1 cellular context compared by ENCODE assay signal in the genomic region with DNA sequence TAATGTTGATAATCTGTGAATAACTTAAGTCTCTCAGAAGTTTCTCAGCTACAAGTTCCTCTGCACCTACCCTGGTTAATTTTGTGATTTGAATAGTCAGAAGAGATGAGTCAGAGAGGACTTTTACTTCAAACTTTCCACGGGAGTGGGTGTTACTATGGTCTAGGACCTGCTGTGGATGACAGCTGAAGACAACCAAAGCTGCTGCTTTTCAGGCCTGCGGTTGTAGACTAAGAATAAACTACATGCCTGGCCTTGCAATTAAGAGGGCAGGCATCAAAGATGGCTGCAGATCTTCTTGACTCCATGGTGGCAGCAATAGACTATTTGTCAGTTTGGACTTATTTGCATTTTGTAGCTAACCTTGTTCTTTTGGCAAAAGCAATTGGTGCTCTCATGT.
TF ChIP-seq lines count a peak whose summit lies in the region.

No MANE protein-coding gene starts in this region.

TF ChIP-seq in GM12878, 131 proteins besides CTCF, POLR2A, EP300 and RAD21 (continued from another document):
- TF ChIP-seq, protein P1, sequence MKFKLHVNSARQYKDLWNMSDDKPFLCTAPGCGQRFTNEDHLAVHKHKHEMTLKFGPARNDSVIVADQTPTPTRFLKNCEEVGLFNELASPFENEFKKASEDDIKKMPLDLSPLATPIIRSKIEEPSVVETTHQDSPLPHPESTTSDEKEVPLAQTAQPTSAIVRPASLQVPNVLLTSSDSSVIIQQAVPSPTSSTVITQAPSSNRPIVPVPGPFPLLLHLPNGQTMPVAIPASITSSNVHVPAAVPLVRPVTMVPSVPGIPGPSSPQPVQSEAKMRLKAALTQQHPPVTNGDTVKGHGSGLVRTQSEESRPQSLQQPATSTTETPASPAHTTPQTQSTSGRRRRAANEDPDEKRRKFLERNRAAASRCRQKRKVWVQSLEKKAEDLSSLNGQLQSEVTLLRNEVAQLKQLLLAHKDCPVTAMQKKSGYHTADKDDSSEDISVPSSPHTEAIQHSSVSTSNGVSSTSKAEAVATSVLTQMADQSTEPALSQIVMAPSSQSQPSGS (IDR thresholded peaks at IDR 0.05; ENCODE audit: low read length): peak; percentile 59; the same call in 1 of the 2 replicates
- TF ChIP-seq WRNIP1 (IDR thresholded peaks at IDR 0.05; ENCODE audit: borderline replicate concordance, low read depth, low read length) (no peak), LARP7 (IDR thresholded peaks at IDR 0.05) (no peak), FOS (IDR thresholded peaks at IDR 0.05; ENCODE audit: borderline replicate concordance, extremely low read depth, insufficient read length) (no peak), YBX1 (IDR thresholded peaks at IDR 0.05) (no peak), ZBED1 (IDR thresholded peaks at IDR 0.05; ENCODE audit: borderline replicate concordance) (0 out of 2 replicates have a peak, but pooled peaks have one; percentile 34), ZNF622 (IDR thresholded peaks at IDR 0.05) (no peak), JUNB (IDR thresholded peaks at IDR 0.05) (peak; percentile 63), TCF7 (IDR thresholded peaks at IDR 0.05; ENCODE audit: borderline replicate concordance) (no peak), RB1 (IDR thresholded peaks at IDR 0.05; ENCODE audit: borderline replicate concordance) (no peak), SMAD5 (IDR thresholded peaks at IDR 0.05; ENCODE audit: low read depth) (no peak), SMARCA5 (IDR thresholded peaks at IDR 0.05) (no peak)
- TF ChIP-seq, protein P2, sequence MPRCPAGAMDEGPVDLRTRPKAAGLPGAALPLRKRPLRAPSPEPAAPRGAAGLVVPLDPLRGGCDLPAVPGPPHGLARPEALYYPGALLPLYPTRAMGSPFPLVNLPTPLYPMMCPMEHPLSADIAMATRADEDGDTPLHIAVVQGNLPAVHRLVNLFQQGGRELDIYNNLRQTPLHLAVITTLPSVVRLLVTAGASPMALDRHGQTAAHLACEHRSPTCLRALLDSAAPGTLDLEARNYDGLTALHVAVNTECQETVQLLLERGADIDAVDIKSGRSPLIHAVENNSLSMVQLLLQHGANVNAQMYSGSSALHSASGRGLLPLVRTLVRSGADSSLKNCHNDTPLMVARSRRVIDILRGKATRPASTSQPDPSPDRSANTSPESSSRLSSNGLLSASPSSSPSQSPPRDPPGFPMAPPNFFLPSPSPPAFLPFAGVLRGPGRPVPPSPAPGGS (IDR thresholded peaks at IDR 0.05; ENCODE audit: borderline replicate concordance, insufficient read depth, low read depth, low read length, poor library complexity, severe bottlenecking): peak; percentile 28
- TF ChIP-seq, protein P3, sequence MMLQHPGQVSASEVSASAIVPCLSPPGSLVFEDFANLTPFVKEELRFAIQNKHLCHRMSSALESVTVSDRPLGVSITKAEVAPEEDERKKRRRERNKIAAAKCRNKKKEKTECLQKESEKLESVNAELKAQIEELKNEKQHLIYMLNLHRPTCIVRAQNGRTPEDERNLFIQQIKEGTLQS (IDR thresholded peaks at IDR 0.05; ENCODE audit: borderline replicate concordance, extremely low read depth, low read depth, low read length): no peak
- TF ChIP-seq, protein P4, sequence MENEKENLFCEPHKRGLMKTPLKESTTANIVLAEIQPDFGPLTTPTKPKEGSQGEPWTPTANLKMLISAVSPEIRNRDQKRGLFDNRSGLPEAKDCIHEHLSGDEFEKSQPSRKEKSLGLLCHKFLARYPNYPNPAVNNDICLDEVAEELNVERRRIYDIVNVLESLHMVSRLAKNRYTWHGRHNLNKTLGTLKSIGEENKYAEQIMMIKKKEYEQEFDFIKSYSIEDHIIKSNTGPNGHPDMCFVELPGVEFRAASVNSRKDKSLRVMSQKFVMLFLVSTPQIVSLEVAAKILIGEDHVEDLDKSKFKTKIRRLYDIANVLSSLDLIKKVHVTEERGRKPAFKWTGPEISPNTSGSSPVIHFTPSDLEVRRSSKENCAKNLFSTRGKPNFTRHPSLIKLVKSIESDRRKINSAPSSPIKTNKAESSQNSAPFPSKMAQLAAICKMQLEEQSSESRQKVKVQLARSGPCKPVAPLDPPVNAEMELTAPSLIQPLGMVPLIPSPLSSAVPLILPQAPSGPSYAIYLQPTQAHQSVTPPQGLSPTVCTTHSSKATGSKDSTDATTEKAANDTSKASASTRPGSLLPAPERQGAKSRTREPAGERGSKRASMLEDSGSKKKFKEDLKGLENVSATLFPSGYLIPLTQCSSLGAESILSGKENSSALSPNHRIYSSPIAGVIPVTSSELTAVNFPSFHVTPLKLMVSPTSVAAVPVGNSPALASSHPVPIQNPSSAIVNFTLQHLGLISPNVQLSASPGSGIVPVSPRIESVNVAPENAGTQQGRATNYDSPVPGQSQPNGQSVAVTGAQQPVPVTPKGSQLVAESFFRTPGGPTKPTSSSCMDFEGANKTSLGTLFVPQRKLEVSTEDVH (IDR thresholded peaks at IDR 0.05; ENCODE audit: low read depth, partially characterized antibody): no peak
- TF ChIP-seq, protein P5, sequence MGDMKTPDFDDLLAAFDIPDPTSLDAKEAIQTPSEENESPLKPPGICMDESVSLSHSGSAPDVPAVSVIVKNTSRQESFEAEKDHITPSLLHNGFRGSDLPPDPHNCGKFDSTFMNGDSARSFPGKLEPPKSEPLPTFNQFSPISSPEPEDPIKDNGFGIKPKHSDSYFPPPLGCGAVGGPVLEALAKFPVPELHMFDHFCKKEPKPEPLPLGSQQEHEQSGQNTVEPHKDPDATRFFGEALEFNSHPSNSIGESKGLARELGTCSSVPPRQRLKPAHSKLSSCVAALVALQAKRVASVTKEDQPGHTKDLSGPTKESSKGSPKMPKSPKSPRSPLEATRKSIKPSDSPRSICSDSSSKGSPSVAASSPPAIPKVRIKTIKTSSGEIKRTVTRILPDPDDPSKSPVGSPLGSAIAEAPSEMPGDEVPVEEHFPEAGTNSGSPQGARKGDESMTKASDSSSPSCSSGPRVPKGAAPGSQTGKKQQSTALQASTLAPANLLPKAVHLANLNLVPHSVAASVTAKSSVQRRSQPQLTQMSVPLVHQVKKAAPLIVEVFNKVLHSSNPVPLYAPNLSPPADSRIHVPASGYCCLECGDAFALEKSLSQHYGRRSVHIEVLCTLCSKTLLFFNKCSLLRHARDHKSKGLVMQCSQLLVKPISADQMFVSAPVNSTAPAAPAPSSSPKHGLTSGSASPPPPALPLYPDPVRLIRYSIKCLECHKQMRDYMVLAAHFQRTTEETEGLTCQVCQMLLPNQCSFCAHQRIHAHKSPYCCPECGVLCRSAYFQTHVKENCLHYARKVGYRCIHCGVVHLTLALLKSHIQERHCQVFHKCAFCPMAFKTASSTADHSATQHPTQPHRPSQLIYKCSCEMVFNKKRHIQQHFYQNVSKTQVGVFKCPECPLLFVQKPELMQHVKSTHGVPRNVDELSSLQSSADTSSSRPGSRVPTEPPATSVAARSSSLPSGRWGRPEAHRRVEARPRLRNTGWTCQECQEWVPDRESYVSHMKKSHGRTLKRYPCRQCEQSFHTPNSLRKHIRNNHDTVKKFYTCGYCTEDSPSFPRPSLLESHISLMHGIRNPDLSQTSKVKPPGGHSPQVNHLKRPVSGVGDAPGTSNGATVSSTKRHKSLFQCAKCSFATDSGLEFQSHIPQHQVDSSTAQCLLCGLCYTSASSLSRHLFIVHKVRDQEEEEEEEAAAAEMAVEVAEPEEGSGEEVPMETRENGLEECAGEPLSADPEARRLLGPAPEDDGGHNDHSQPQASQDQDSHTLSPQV (IDR thresholded peaks at IDR 0.05): no peak
